8 cellular contexts compared by ENCODE assay signal in the genomic region with DNA sequence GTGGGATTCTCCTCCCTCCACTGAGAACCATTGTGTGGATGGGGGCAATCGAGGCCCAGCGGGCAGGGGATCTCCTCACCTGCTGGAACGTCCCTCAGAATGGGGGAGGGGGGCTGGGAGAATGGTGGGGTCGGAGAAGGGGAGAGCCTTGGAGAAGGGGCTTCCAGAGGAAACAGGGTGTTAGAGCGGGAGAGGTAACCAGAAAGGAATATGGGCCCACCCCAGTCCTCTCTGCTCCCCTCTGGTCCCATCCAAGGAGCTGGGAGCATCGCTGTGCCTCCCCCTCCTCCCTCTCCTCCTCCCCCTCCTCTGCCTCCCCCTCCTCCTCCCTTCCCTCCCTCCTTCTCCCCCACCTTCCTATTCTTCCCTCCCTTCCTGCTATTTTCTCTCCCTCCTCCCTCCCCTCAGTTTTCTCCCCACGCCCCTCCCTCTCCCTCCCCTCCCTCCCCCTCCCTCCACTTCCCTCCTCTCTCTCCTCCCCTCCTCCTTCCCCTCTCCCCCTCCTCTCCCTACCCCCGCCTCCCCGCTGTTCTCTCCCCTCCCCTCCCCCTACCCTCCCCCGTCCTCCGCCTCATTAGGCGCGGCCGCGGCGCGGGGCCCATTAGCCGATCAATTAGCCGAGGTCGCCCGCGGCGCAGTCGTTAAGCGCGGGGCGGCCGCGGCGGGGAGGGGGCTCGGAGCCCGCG. TPM values are rescaled to one million over a fixed set of nuclear protein-coding genes. Genes with fewer than 3 reads are reported as not detected.
DNase-seq lines count a peak whose midpoint lies in the region; TF ChIP-seq lines count a peak whose summit lies in the region.

No MANE protein-coding gene starts in this region.

- intact Hi-C loops in ovary (cut with DNase I) = no loop called here

- peaks cover 2% of the 10 kb centered on the region for H3K4me1 ChIP-seq in ovary (ENCODE audit: insufficient read depth)
- H3K4me1 ChIP-seq in MM.1S (ENCODE audit: low read length) = no peaks in the 10 kb centered on the region

- no peak overlapping the region for H3K9ac ChIP-seq in MM.1S (ENCODE audit: low read length)

- H3K4me3 ChIP-seq in ovary (peak overlapping the region; percentile 35), MM.1S (ENCODE audit: low read length) (no peak overlapping the region)

- no peaks in the 10 kb centered on the region for H3K9me3 ChIP-seq in ovary
- H3K9me3 ChIP-seq in MM.1S (replicated peaks; ENCODE audit: insufficient read depth, low read length) = no peaks in the 10 kb centered on the region

- H4K20me1 ChIP-seq in MM.1S (ENCODE audit: insufficient read depth, low read length) = no peaks in the 10 kb centered on the region

- H3K36me3 ChIP-seq in ovary (no peaks in the 10 kb centered on the region), MM.1S (replicated peaks; ENCODE audit: insufficient read depth, low read length) (no peaks in the 10 kb centered on the region)

- no peaks in the 10 kb centered on the region for H3F3A ChIP-seq in MM.1S (ENCODE audit: insufficient read depth, low read length)

- TF ChIP-seq CTCF in ovary (IDR thresholded peaks at IDR 0.05) = no peak
- no peak for TF ChIP-seq CTCF in MM.1S (IDR thresholded peaks at IDR 0.05; ENCODE audit: low read length)

- DNase-seq in D341Med (ENCODE audit: low spot score) (peak; percentile 84), NCI-H2171 treated with DMSO at 0.1 percent for 48 hours (lab: John Stamatoyannopoulos, UW) (peak; percentile 83), erythroblast (lab: John Stamatoyannopoulos, UW) (peak; percentile 53 to 57), ovary (peak; percentile 62 to 88 (median 87)), MM.1S (no peak), superior temporal gyrus (ENCODE audit: extremely low spot score) (no peak), foreskin melanocyte (no peak), Kasumi-1 (lab: John Stamatoyannopoulos, UW) (no peak)

- 5 to 33% (median 21%) methylated on average over 6 to 32 of the region's 33 CpGs for WGBS in ovary, 3 donors

- no peak for TF ChIP-seq POLR2A in erythroblast (IDR thresholded peaks at IDR 0.05; ENCODE audit: low read length)
- TF ChIP-seq POLR2A in ovary (IDR thresholded peaks at IDR 0.05) = no peak

- H3K27ac ChIP-seq in ovary (peak overlapping the region; percentile 91 to 92), MM.1S (ENCODE audit: low read length) (no peak overlapping the region)

- H3K9me2 ChIP-seq in MM.1S (replicated peaks; ENCODE audit: insufficient read depth, low read length) = no peaks in the 10 kb centered on the region

- H2AFZ ChIP-seq in MM.1S (ENCODE audit: low read length) = no peak overlapping the region

- TF ChIP-seq EP300 in ovary (IDR thresholded peaks at IDR 0.05) = no peak

- no peaks in the 10 kb centered on the region for H3K79me2 ChIP-seq in MM.1S (ENCODE audit: low read length)

- H3K27me3 ChIP-seq in ovary (no peaks in the 10 kb centered on the region), MM.1S (replicated peaks; ENCODE audit: insufficient read depth, low read length) (peaks cover 75% of the 10 kb centered on the region)

- H3K4me2 ChIP-seq in MM.1S (ENCODE audit: low read depth, low read length) = no peak overlapping the region

RNA-seq across cellular contexts. Expression of gene TLE5, which starts 15.5 kb away (rescaled TPM):
- total RNA-seq in ovary = 100 to 1,000 TPM; 274 to 670 (median 503) TPM
- 100 to 1,000 TPM; 241 to 530 TPM for polyA plus RNA-seq in ovary

RNA-seq across cellular contexts. Expression of gene TLE2, which starts 17.7 kb away (rescaled TPM):
- 10 to 100 TPM; 31.1 to 43.9 (median 36.4) TPM for total RNA-seq in ovary
- polyA plus RNA-seq in ovary = 10 to 100 TPM; 15.1 to 21.4 TPM

RNA-seq across cellular contexts. Expression of gene GNA11, which starts 47.4 kb away (rescaled TPM):
- total RNA-seq in ovary = 10 to 100 TPM; 27.3 to 66.7 (median 57.1) TPM
- polyA plus RNA-seq in ovary = 10 to 100 TPM; 44.0 to 46.2 TPM

Comparison
In these comparisons a context has a peak if more than half of its experiments do, and no peak if none do; other contexts are left out.
1. DNase-seq: peak in D341Med (single experiment), NCI-H2171 treated with DMSO at 0.1 percent for 48 hours (single experiment), erythroblast (2 of 2) and ovary (5 of 5); none in MM.1S (single experiment), superior temporal gyrus (single experiment), foreskin melanocyte (single experiment) and Kasumi-1 (0 of 2).